Comparison of ENCODE assay signal across 20 cellular contexts in the genomic region with DNA sequence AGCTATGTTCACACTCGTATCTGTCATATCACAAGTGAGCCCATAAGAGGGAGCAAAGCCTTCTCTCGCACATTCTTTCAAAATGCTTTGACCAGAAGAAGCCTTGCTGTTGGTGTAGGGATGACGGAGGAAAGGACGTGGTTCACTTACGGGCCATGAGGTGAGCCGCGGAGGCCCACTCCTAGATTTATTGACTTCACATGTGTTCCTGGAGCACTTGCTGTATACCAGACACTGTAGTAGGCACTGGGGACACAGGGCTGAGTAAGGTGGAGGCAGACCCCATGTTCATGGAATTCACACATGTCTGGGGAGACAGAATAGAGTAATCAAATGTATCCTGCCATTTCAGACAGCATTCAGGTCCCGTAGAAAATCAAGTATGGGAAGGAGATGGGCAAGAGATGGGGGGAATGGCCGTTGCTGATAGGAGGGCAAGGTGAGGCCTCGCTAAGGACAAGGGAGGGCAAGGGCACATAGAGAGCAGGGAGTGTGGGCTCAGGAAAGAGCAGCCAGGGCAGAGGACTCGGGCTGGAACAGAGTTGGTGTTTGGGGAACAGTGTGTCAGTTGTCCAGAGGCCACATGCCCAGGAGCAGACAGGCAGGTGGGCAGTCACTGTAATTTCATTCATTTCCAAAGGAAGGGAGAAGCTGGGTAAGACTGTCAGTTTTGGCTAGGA.
"Had no signal": no experiment of that assay in that cellular context is flagged by ENCODE, and none has a peak within 500 bp of the region (broad histone marks: within the 10 kb centered on the region; RNA-seq: fewer than 3 reads in every experiment).

No MANE protein-coding gene starts in this region.

- H3K4me3 Mint-ChIP-seq: immature natural killer cell, neural crest cell had no signal

- H3K9me3 ChIP-seq: left lung, prostate gland, tibial nerve, uterus had no signal

- H3K36me3 Mint-ChIP-seq: activated naive CD4-positive, alpha-beta T cell treated with anti-CD3 and anti-CD28 coated beads, Interleukin-2, amount 50 U/mL, for 72 hours; immature natural killer cell; naive B cell had no signal

- H3K9me3 Mint-ChIP-seq: activated naive CD4-positive, alpha-beta T cell treated with anti-CD3 and anti-CD28 coated beads, Interleukin-2, amount 50 U/mL, for 72 hours; immature natural killer cell; naive B cell; neural crest cell had no signal

- H3K36me3 ChIP-seq: left lung, prostate gland, tibial nerve, uterus had no signal

- ATAC-seq: activated naive CD4-positive, alpha-beta T cell treated with anti-CD3 and anti-CD28 coated beads, Interleukin-2, amount 50 U/mL, for 72 hours; foreskin keratinocyte; left lung had no signal

- H3K4me1 ChIP-seq: foreskin keratinocyte, left lung, prostate gland, tibial nerve, uterus had no signal

- H3K27me3 ChIP-seq: foreskin keratinocyte, left lung, tibial nerve, uterus had no signal

- DNase-seq: activated CD4-positive, alpha-beta T cell treated with anti-CD3 and anti-CD28 coated beads for 1 hour; activated CD4-positive, alpha-beta T cell treated with anti-CD3 and anti-CD28 coated beads, Interleukin-2, amount 50 U/mL, for 1 hour; activated gamma-delta T cell; central memory CD4-positive, alpha-beta T cell; effector memory CD4-positive, alpha-beta T cell; foreskin keratinocyte; immature natural killer cell; kidney glomerular epithelial cell; left lung; naive B cell; stimulated activated CD4-positive, alpha-beta T cell treated with anti-CD3 and anti-CD28 coated beads, Interleukin-4, amount 100 ng/mL, for 24 hours; stimulated activated naive CD4-positive, alpha-beta T cell treated with Interleukin-2 at 50 U/mL for 16 hours; SW 1271; uterus had no signal

- FAIRE-seq: astrocyte had no signal

- H3K4me3 ChIP-seq: left lung, lung, prostate gland, tibial nerve, uterus had no signal

- H3K27me3 Mint-ChIP-seq: naive B cell had no signal

- H3K27ac ChIP-seq: foreskin keratinocyte, left lung, prostate gland, tibial nerve, uterus had no signal

- H3K4me1 Mint-ChIP-seq: immature natural killer cell, naive B cell, neural crest cell had no signal
